Comparison of ENCODE assay signal across 8 cellular contexts in the genomic region with DNA sequence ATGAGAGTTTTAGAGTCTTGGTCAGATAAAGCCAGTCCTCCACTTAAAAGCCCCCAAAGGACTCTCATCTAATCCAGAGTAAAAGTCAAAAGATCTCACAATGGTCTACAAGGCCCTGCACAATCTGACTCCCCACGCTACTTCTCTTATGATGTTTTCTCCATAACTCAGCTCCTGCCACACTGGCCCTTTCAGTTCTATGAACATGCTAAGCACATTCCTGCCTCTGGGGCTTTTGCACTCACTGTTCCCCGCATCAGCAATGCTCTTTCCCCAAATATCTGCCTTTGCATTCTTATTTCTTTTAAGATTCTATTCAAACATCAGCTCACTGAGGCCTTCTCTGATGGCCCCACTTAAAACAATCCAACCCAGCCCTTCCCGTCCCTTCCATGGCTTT. TPM values are rescaled to one million over a fixed set of nuclear protein-coding genes. Genes with fewer than 3 reads are reported as not detected.
DNase-seq lines count a peak whose midpoint lies in the region; TF ChIP-seq lines count a peak whose summit lies in the region.
"Not testable (repeated sequence)": the region's sequence is repeated elsewhere in the genome, so short reads cannot be mapped to it uniquely, and the experiment has no call there.

No MANE protein-coding gene starts in this region.

- H3K4me1 ChIP-seq in SJSA1 (replicated peaks): peaks cover 12% of the 10 kb centered on the region; the same call in 1 of the 2 replicates
- H3K4me1 ChIP-seq in tibial artery: peaks cover 0 to 36% (median 4%) of the 10 kb centered on the region in 4 donors

- POLR2A ChIA-PET in BJ (lab: Charles Lee); HEK293T (lab: Yijun Ruan, JAX): not testable (repeated sequence)

- TF ChIP-seq CTCF in BJ (IDR thresholded peaks at IDR 0.05; ENCODE audit: insufficient read depth, low read depth, low read length) (peak; percentile 55), brain (conservative IDR thresholded peaks at IDR 0.05) (peak; percentile 40 to 55), fibroblast of pulmonary artery (IDR thresholded peaks at IDR 0.05; ENCODE audit: low read length, missing control alignments) (peak; percentile 52), tibial artery (IDR thresholded peaks at IDR 0.05) (peak; percentile 46 to 50)

- not testable (repeated sequence) for DNase-seq in BJ (ENCODE audit: low read depth)
- DNase-seq in HEK293T (ENCODE audit: extremely low spot score) (peak; percentile 52), SJSA1 (ENCODE audit: low read depth in 1 of 2, low spot score in 2 of 2) (peak; percentile 48 to 60), fibroblast of pulmonary artery (ENCODE audit: low read depth) (peak; percentile 51), kidney tubule cell (ENCODE audit: low spot score) (peak; percentile 61), non-pigmented ciliary epithelial cell (ENCODE audit: low read depth) (peak; percentile 5), tibial artery (peak in 1 of 2 donors; percentile 32)

- H3K9me3 ChIP-seq in SJSA1 (replicated peaks); tibial artery: not testable (repeated sequence)

- CTCF ChIA-PET in BJ (lab: Yijun Ruan, JAX) (interaction anchor here (0.9 to 1.5 kb wide), 3 partner anchors 9 to 24 kb away, joined by 4 to 9 read pairs (median 5); no protein-coding TSS in a partner anchor), HEK293T (lab: Yijun Ruan, JAX) (interaction anchor here (0.5 to 1.5 kb wide), 6 partner anchors 10 to 690 kb away, joined by 3 to 7 read pairs (median 4); no protein-coding TSS in a partner anchor)

- H3K4me1 Mint-ChIP-seq in brain: peaks cover 40% of the 10 kb centered on the region

- H3K27me3 Mint-ChIP-seq in brain: not testable (repeated sequence)

- intact Hi-C loops in tibial artery (cut with DNase I; ENCODE audit: low total_unique reads): not testable (repeated sequence)

- peaks cover 21% of the 10 kb centered on the region for H3K36me3 Mint-ChIP-seq in brain

- H3K4me3 Mint-ChIP-seq in brain: not testable (repeated sequence)

- not testable (repeated sequence) for H3K4me3 ChIP-seq in BJ (ENCODE audit: low read depth, low read length); SJSA1; fibroblast of pulmonary artery (replicated peaks; ENCODE audit: low read depth, low read length); tibial artery

- peaks cover 0 to 12% (median 4%) of the 10 kb centered on the region in 5 experiments for H3K9me3 Mint-ChIP-seq in brain

- H3K27ac Mint-ChIP-seq in brain: peak overlapping the region in 3 of 5 experiments; percentile 2 to 13 (median 9)

- not testable (repeated sequence) for H3K27ac ChIP-seq in SJSA1, tibial artery

- not testable (repeated sequence) for H3K27me3 ChIP-seq in BJ (ENCODE audit: control insufficient read depth, insufficient read depth, low read length); SJSA1 (replicated peaks); tibial artery

- not testable (repeated sequence) for H3K36me3 ChIP-seq in BJ (ENCODE audit: control insufficient read depth, insufficient read depth, low read length); SJSA1; tibial artery

TF ChIP-seq in HEK293T, 16 proteins besides CTCF, POLR2A, EP300 and RAD21:
- TF ChIP-seq, protein P1, sequence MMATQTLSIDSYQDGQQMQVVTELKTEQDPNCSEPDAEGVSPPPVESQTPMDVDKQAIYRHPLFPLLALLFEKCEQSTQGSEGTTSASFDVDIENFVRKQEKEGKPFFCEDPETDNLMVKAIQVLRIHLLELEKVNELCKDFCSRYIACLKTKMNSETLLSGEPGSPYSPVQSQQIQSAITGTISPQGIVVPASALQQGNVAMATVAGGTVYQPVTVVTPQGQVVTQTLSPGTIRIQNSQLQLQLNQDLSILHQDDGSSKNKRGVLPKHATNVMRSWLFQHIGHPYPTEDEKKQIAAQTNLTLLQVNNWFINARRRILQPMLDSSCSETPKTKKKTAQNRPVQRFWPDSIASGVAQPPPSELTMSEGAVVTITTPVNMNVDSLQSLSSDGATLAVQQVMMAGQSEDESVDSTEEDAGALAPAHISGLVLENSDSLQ (IDR thresholded peaks at IDR 0.05): peak; percentile 67

RNA-seq across cellular contexts. Expression of a gene that starts 41.6 kb away (rescaled TPM):
- 6.9 and 9.3 TPM in 2 replicates for polyA plus RNA-seq in BJ (2011; rRNA removed)
- 30.3 and 30.7 TPM in 2 replicates for polyA minus RNA-seq in BJ (2011; rRNA and poly(A)+ RNA removed)
- 20.4 and 34.2 TPM in 2 replicates for total RNA-seq in SJSA1 (2014; rRNA removed; shearing (Covaris generic))
- 20.3 TPM for polyA plus RNA-seq in brain (ENCODE audit: insufficient read depth, low read depth, low replicate concordance)
